Comparison of ENCODE assay signal across 10 cellular contexts in genomic region chr15:68186671-68187397, GRCh38. TPM values are rescaled to one million over a fixed set of nuclear protein-coding genes. Genes with fewer than 3 reads are reported as not detected.
DNase-seq lines count a peak whose midpoint lies in the region; ATAC-seq and TF ChIP-seq lines count a peak whose summit lies in the region.
"Had no signal": no experiment of that assay in that cellular context is flagged by ENCODE, and none has a peak within 500 bp of the region (broad histone marks: within the 10 kb centered on the region; RNA-seq: fewer than 3 reads in every experiment).

No MANE protein-coding gene starts in this region.

- in situ Hi-C loops in astrocyte of the cerebellum (cut with HindIII; ENCODE audit: low sequenced_read_pairs): no loop called here

- no peaks in the 10 kb centered on the region for H3K27me3 Mint-ChIP-seq in stimulated activated memory B cell treated with anti-CD40 and anti-IgM and Interleukin-4, amounts not matched to agents 10 μg/mL and 1 μg/mL and 100 μg/mL, for 72 hours

- no peaks in the 10 kb centered on the region for H3K27me3 ChIP-seq in heart left ventricle
- no peaks in the 10 kb centered on the region for H3K27me3 ChIP-seq in mesendoderm (ENCODE audit: insufficient read depth, low read length, poor library complexity)

- no peak overlapping the region for H2BK120ac ChIP-seq in mesendoderm (ENCODE audit: low read depth, low read length)

- 70 to 91% (median 81%) methylated on average over 5 of the region's 5 CpGs for WGBS in heart left ventricle, 4 donors
- WGBS in mesendoderm (ENCODE audit: extremely low coverage, insufficient coverage, low lambda C conversion rate): no CpG with 5 or more reads among the region's 5 CpGs

- no peak overlapping the region for H3K4ac ChIP-seq in mesendoderm (ENCODE audit: low read depth, low read length)

- no peak overlapping the region for H4K5ac ChIP-seq in mesendoderm (ENCODE audit: low read length)

- no peaks in the 10 kb centered on the region for H3K79me2 ChIP-seq in mesendoderm (ENCODE audit: control insufficient read depth, insufficient read depth, low read length)

- no peaks in the 10 kb centered on the region for H3K79me1 ChIP-seq in mesendoderm (ENCODE audit: low read length)

- H3K27ac ChIP-seq in heart left ventricle (peak overlapping the region in 11 of 12 donors; percentile 9 to 78 (median 43)), substantia nigra (ENCODE audit: low read depth, low read length, poor library complexity, severe bottlenecking) (peak overlapping the region; percentile 73), mesendoderm (ENCODE audit: low read depth, low read length) (no peak overlapping the region)

- H2AK5ac ChIP-seq in mesendoderm (ENCODE audit: low read length): no peak overlapping the region

- no peak for TF ChIP-seq POLR2A in heart left ventricle (IDR thresholded peaks at IDR 0.05)

- peaks cover 46% of the 10 kb centered on the region for H3K36me3 Mint-ChIP-seq in stimulated activated memory B cell treated with anti-CD40 and anti-IgM and Interleukin-4, amounts not matched to agents 10 μg/mL and 1 μg/mL and 100 μg/mL, for 72 hours

- H3K4me3 Mint-ChIP-seq in stimulated activated memory B cell treated with anti-CD40 and anti-IgM and Interleukin-4, amounts not matched to agents 10 μg/mL and 1 μg/mL and 100 μg/mL, for 72 hours: no peak overlapping the region
- H3K4me3 Mint-ChIP-seq: stimulated activated effector memory CD8-positive, alpha-beta T cell treated with anti-CD3 and anti-CD28 coated beads, Interleukin-12 subunit alpha, Interleukin-12 subunit beta, amount 100 ng/mL, for 72 hours had no signal

- no peak overlapping the region for H3K23ac ChIP-seq in mesendoderm (ENCODE audit: low read length)

- no peaks in the 10 kb centered on the region for H3K9me3 ChIP-seq in heart left ventricle

- no peak overlapping the region for H3K18ac ChIP-seq in mesendoderm (ENCODE audit: low read length)

- H3K9me3 Mint-ChIP-seq in stimulated activated memory B cell treated with anti-CD40 and anti-IgM and Interleukin-4, amounts not matched to agents 10 μg/mL and 1 μg/mL and 100 μg/mL, for 72 hours: no peaks in the 10 kb centered on the region
- H3K9me3 Mint-ChIP-seq: stimulated activated effector memory CD8-positive, alpha-beta T cell treated with anti-CD3 and anti-CD28 coated beads, Interleukin-12 subunit alpha, Interleukin-12 subunit beta, amount 100 ng/mL, for 72 hours had no signal

- no peak overlapping the region for H3K56ac ChIP-seq in mesendoderm (ENCODE audit: low read length)

- DNase-seq in HT1080 (ENCODE audit: low read depth) (peak; percentile 15), astrocyte of the cerebellum (ENCODE audit: low read depth) (peak; percentile 43), heart left ventricle (peak in 1 of 5 donors; percentile 21), substantia nigra (lab: John Stamatoyannopoulos, UW) (no peak), mesendoderm (no peak), DMS153 (lab: John Stamatoyannopoulos, UW) (no peak)
- DNase-seq: activated effector memory CD4-positive, alpha-beta T cell treated with Interleukin-2 at 50 U/mL for 16 hours had no signal

- ATAC-seq in heart left ventricle (peak; percentile 44 to 76 (median 58)), GM19324 (IDR thresholded peaks at IDR 0.05; ENCODE audit: low FRiP score, unreplicated experiment) (no peak)
- no peak for ATAC-seq in stimulated activated memory B cell treated with anti-CD40 and anti-IgM and Interleukin-4, amounts not matched to agents 10 μg/mL and 1 μg/mL and 100 μg/mL, for 72 hours
- ATAC-seq: stimulated activated effector memory CD8-positive, alpha-beta T cell treated with anti-CD3 and anti-CD28 coated beads, Interleukin-12 subunit alpha, Interleukin-12 subunit beta, amount 100 ng/mL, for 72 hours had no signal

- no peaks in the 10 kb centered on the region for H3K4me1 Mint-ChIP-seq in stimulated activated memory B cell treated with anti-CD40 and anti-IgM and Interleukin-4, amounts not matched to agents 10 μg/mL and 1 μg/mL and 100 μg/mL, for 72 hours
- H3K4me1 Mint-ChIP-seq: stimulated activated effector memory CD8-positive, alpha-beta T cell treated with anti-CD3 and anti-CD28 coated beads, Interleukin-12 subunit alpha, Interleukin-12 subunit beta, amount 100 ng/mL, for 72 hours had no signal

- no peak overlapping the region for H3K4me2 ChIP-seq in mesendoderm (ENCODE audit: low read length)

- H3K36me3 ChIP-seq in heart left ventricle: peaks cover 0 to 90% (median 75%) of the 10 kb centered on the region in 9 donors
- H3K36me3 ChIP-seq in mesendoderm (ENCODE audit: control insufficient read depth, insufficient read depth, low read length): peaks cover 7% of the 10 kb centered on the region

- H4K8ac ChIP-seq in mesendoderm (ENCODE audit: low read depth, low read length): no peak overlapping the region

- H2BK5ac ChIP-seq in mesendoderm (ENCODE audit: low read length): no peak overlapping the region

- H3K4me1 ChIP-seq in heart left ventricle: peaks cover 0 to 33% (median 20%) of the 10 kb centered on the region in 12 donors
- no peaks in the 10 kb centered on the region for H3K4me1 ChIP-seq in mesendoderm (ENCODE audit: control insufficient read depth, low read depth, low read length)

- no peak overlapping the region for H3K9ac ChIP-seq in mesendoderm (ENCODE audit: low read length)

- H3K27ac Mint-ChIP-seq in stimulated activated memory B cell treated with anti-CD40 and anti-IgM and Interleukin-4, amounts not matched to agents 10 μg/mL and 1 μg/mL and 100 μg/mL, for 72 hours: no peak overlapping the region

- intact Hi-C loops in heart left ventricle (cut with DNase I): no loop called here

- H3K4me3 ChIP-seq in astrocyte of the cerebellum (ENCODE audit: low read depth, low read length): no peak overlapping the region
- H3K4me3 ChIP-seq in heart left ventricle: no peak overlapping the region
- no peak overlapping the region for H3K4me3 ChIP-seq in mesendoderm (ENCODE audit: low read length)

- TF ChIP-seq CTCF in astrocyte of the cerebellum (IDR thresholded peaks at IDR 0.05; ENCODE audit: low read depth, low read length, missing control alignments) (no peak), heart left ventricle (IDR thresholded peaks at IDR 0.05) (no peak)

- no peak overlapping the region for H2BK15ac ChIP-seq in mesendoderm (replicated peaks; ENCODE audit: low read depth)

RNA-seq across cellular contexts. Expression of gene CALML4, which starts 18.3 kb away (rescaled TPM):
- total RNA-seq in HT1080 (2014; rRNA removed; shearing (Covaris generic)): 1.6 and 4.9 TPM in 2 replicates
- 2.9 and 3.8 TPM in 2 replicates for polyA plus RNA-seq in HT1080 (2015; cell fraction: cytosol; rRNA removed)
- polyA plus RNA-seq in HT1080 (2015; cell fraction: nucleus; rRNA removed): 11.1 and 11.9 TPM in 2 replicates
- 1 to 10 TPM in 5 of 9 donors, under 1 TPM in 4; 0.21 to 6.6 (median 1.5) TPM for total RNA-seq in heart left ventricle
- polyA plus RNA-seq in heart left ventricle: 1 to 10 TPM; 1.2 to 1.6 TPM
- 9.8 TPM for polyA plus RNA-seq in mesendoderm (2013, experiment 1 of 2)
- polyA plus RNA-seq in mesendoderm (2013, experiment 2 of 2): 10.0 TPM

RNA-seq across cellular contexts. Expression of gene CLN6, which starts 42.7 kb away (rescaled TPM):
- total RNA-seq in HT1080 (2014; rRNA removed; shearing (Covaris generic)): 36.2 and 62.8 TPM in 2 replicates
- 49.2 and 51.9 TPM in 2 replicates for polyA plus RNA-seq in HT1080 (2015; cell fraction: cytosol; rRNA removed)
- 44.0 and 44.8 TPM in 2 replicates for polyA plus RNA-seq in HT1080 (2015; cell fraction: nucleus; rRNA removed)
- total RNA-seq in heart left ventricle: 10 to 100 TPM in 3 of 9 donors, 1 to 10 TPM in 6; 5.6 to 24.1 (median 8.9) TPM
- polyA plus RNA-seq in heart left ventricle: 10 to 100 TPM in 1 of 2 donors, 1 to 10 TPM in 1; 8.6 to 19.0 TPM
- polyA plus RNA-seq in mesendoderm (2013, experiment 1 of 2): 53.2 TPM
- polyA plus RNA-seq in mesendoderm (2013, experiment 2 of 2): 52.3 TPM

Comparison
In these comparisons a context has a peak if more than half of its experiments do, and no peak if none do; other contexts are left out.
1. DNase-seq: peak in HT1080 (single experiment) and astrocyte of the cerebellum (single experiment); none in substantia nigra (0 of 49), mesendoderm (single experiment) and DMS153 (single experiment).
2. ATAC-seq: peak in heart left ventricle (4 of 4); none in GM19324 (single experiment) and stimulated activated memory B cell treated with anti-CD40 and anti-IgM and Interleukin-4, amounts not matched to agents 10 μg/mL and 1 μg/mL and 100 μg/mL, for 72 hours (single experiment).